ENCODE assay signal across 27 cellular contexts in genomic region chr7:25353744-25354143, GRCh38.
"Had no signal": no experiment of that assay in that cellular context is flagged by ENCODE, and none has a peak within 500 bp of the region (broad histone marks: within the 10 kb centered on the region; RNA-seq: fewer than 3 reads in every experiment).

No MANE protein-coding gene starts in this region.

- H3K27ac ChIP-seq: coronary artery, dorsolateral prefrontal cortex, epithelial cell of prostate, esophagus squamous epithelium, gastrocnemius medialis, heart right ventricle, left lung had no signal

- H3K36me3 ChIP-seq: esophagus squamous epithelium, gastrocnemius medialis, heart right ventricle, left lung had no signal

- H3K27ac Mint-ChIP-seq: endodermal cell, memory B cell had no signal

- FAIRE-seq: colon, endometrium, islet of Langerhans, keratinocyte had no signal

- H3K27me3 ChIP-seq: dorsolateral prefrontal cortex, esophagus squamous epithelium, gastrocnemius medialis, heart right ventricle, left lung had no signal

- DNase-seq: dermis blood vessel endothelial cell; dorsolateral prefrontal cortex; effector CD4-positive, alpha-beta T cell; effector memory CD4-positive, alpha-beta T cell; endodermal cell; erythroblast; esophagus squamous epithelium; gastrocnemius medialis; glutamatergic neuron; head of caudate nucleus; heart right ventricle; hippocampal formation; left cardiac atrium; left lung; left ventricle myocardium superior; mammary epithelial cell; midbrain; naive thymus-derived CD4-positive, alpha-beta T cell had no signal

- H3K4me1 Mint-ChIP-seq: endodermal cell, memory B cell had no signal

- H3K9me3 Mint-ChIP-seq: endodermal cell, memory B cell had no signal

- H3K4me1 ChIP-seq: esophagus squamous epithelium, gastrocnemius medialis, heart right ventricle, left lung had no signal

- ATAC-seq: esophagus mucosa; gastrocnemius medialis; heart right ventricle; left cardiac atrium; left lung; left ventricle myocardium superior; naive thymus-derived CD4-positive, alpha-beta T cell had no signal

- H3K4me3 Mint-ChIP-seq: endodermal cell; memory B cell; naive thymus-derived CD4-positive, alpha-beta T cell had no signal

- H3K9me3 ChIP-seq: esophagus squamous epithelium, gastrocnemius medialis, heart right ventricle, left lung had no signal

- H3K36me3 Mint-ChIP-seq: memory B cell; naive thymus-derived CD4-positive, alpha-beta T cell had no signal

- H3K4me3 ChIP-seq: coronary artery, dorsolateral prefrontal cortex, esophagus squamous epithelium, gastrocnemius medialis, heart right ventricle, left lung, lung had no signal
